ENCODE assay signal across 15 cellular contexts in genomic region chr9:2367970-2368369, GRCh38.
DNase-seq lines count a peak whose midpoint lies in the region; ATAC-seq and TF ChIP-seq lines count a peak whose summit lies in the region.
"Had no signal": no experiment of that assay in that cellular context is flagged by ENCODE, and none has a peak within 500 bp of the region (broad histone marks: within the 10 kb centered on the region; RNA-seq: fewer than 3 reads in every experiment).

No MANE protein-coding gene starts in this region.

- in situ Hi-C loops in SK-MEL-5 (cut with HindIII; ENCODE audit: low pct_unique_long_range_greater_than_20kb, low sequenced_read_pairs) = no loop called here

- H3K36me3 ChIP-seq in BE2C = no peaks in the 10 kb centered on the region
- H3K36me3 ChIP-seq: BLaER1 treated with 17β-estradiol and CSF1 and Interleukin-3, amounts not matched to agents 10 nM and 100 nM; gastroesophageal sphincter had no signal

- H3K9me3 ChIP-seq in BE2C = no peaks in the 10 kb centered on the region
- H3K9me3 ChIP-seq: gastroesophageal sphincter had no signal

- DNase-seq in BE2C (no peak), GM20000 (ENCODE audit: low spot score) (no peak), SK-MEL-5 (ENCODE audit: low read depth, low spot score) (peak; percentile 9), iPS-NIHi7 (ENCODE audit: extremely low spot score) (peak; percentile 61), NCI-H69 (lab: John Stamatoyannopoulos, UW) (no peak), NCI-H2081 (lab: John Stamatoyannopoulos, UW) (no peak)
- DNase-seq: activated CD4-positive, alpha-beta memory T cell treated with anti-CD3 and anti-CD28 coated beads, Interleukin-2, amount 10 ng/mL, durations not matched to agents 7 days and 5 days; DMS 273 treated with DMSO at 0.1 percent for 48 hours; NCI-H146; NCI-H446 treated with DMSO at 0.1 percent for 48 hours; OCI-M1 had no signal

- TF ChIP-seq CTCF in BE2C (IDR thresholded peaks at IDR 0.05; ENCODE audit: low read depth, low read length) (peak; percentile 23; the same call in 1 of the 2 replicates), GM20000 (IDR thresholded peaks at IDR 0.05; ENCODE audit: extremely low read depth, missing control alignments) (peak; percentile 4)

- no peaks in the 10 kb centered on the region for H3K4me1 ChIP-seq in BE2C
- H3K4me1 ChIP-seq: BLaER1 treated with 17β-estradiol and CSF1 and Interleukin-3, amounts not matched to agents 10 nM and 100 nM; gastroesophageal sphincter had no signal

- no peak overlapping the region for H3K4me3 ChIP-seq in BE2C (ENCODE audit: low read depth, low read length)
- H3K4me3 ChIP-seq: BLaER1 treated with 17β-estradiol and CSF1 and Interleukin-3, amounts not matched to agents 10 nM and 100 nM; gastroesophageal sphincter had no signal

- no peaks in the 10 kb centered on the region for H3K27me3 ChIP-seq in BE2C
- H3K27me3 ChIP-seq: BLaER1 treated with 17β-estradiol and CSF1 and Interleukin-3, amounts not matched to agents 10 nM and 100 nM; gastroesophageal sphincter had no signal

- ATAC-seq in HG02973 (IDR thresholded peaks at IDR 0.05; ENCODE audit: unreplicated experiment) = no peak
- ATAC-seq in HG03354 (IDR thresholded peaks at IDR 0.05; ENCODE audit: poor library complexity, severe bottlenecking, unreplicated experiment) = no peak
- ATAC-seq: gastroesophageal sphincter had no signal

Comparison
In these comparisons a context has a peak if more than half of its experiments do, and no peak if none do; other contexts are left out.
1. DNase-seq: peak in SK-MEL-5 (single experiment) and iPS-NIHi7 (single experiment); none in BE2C (single experiment), GM20000 (single experiment), NCI-H69 (single experiment) and NCI-H2081 (0 of 2).